ENCODE assay signal across 8 cellular contexts in genomic region chr11:73236879-73237278, GRCh38. TPM values are rescaled to one million over a fixed set of nuclear protein-coding genes. Genes with fewer than 3 reads are reported as not detected.
DNase-seq lines count a peak whose midpoint lies in the region; ATAC-seq, FAIRE-seq and TF ChIP-seq lines count a peak whose summit lies in the region.

No MANE protein-coding gene starts in this region.

- H3K4me3 ChIP-seq in A549 (no peak overlapping the region), PC-3 (ENCODE audit: low read length) (no peak overlapping the region), coronary artery (no peak overlapping the region), uterus (no peak overlapping the region)

- H3K4me1 Mint-ChIP-seq in memory B cell = peaks cover 3% of the 10 kb centered on the region

- H4K20me1 ChIP-seq in PC-3 (ENCODE audit: low read length) = no peaks in the 10 kb centered on the region

- no peaks in the 10 kb centered on the region for H3K9me2 ChIP-seq in PC-3 (replicated peaks; ENCODE audit: low read length)

- peaks cover 3% of the 10 kb centered on the region for H3K27me3 Mint-ChIP-seq in memory B cell

- TF ChIP-seq RAD21 in A549 (conservative IDR thresholded peaks at IDR 0.05 in 1 of 2, IDR thresholded peaks at IDR 0.05 in 1 of 2) = peak; percentile 46 to 72

- H3K27me3 ChIP-seq in PC-3 (ENCODE audit: low read length) = no peaks in the 10 kb centered on the region
- no peaks in the 10 kb centered on the region for H3K27me3 ChIP-seq in uterus

- no peaks in the 10 kb centered on the region for H3K9me3 ChIP-seq in A549
- no peaks in the 10 kb centered on the region for H3K9me3 ChIP-seq in PC-3 (ENCODE audit: low read length)
- no peaks in the 10 kb centered on the region for H3K9me3 ChIP-seq in uterus

- BruUV-seq in PC-3 (replicated peaks; lab: Mats Ljungman, UMichigan) = no TSS peak

- H3K27ac ChIP-seq in A549 (no peak overlapping the region), PC-3 (ENCODE audit: low read length) (no peak overlapping the region), coronary artery (peak overlapping the region in 1 of 2 donors; percentile 16), uterus (no peak overlapping the region)

- H2AFZ ChIP-seq in PC-3 (ENCODE audit: low read length) = no peak overlapping the region

- DNase-seq in A549 (ENCODE audit: low read depth in 1 of 2, low spot score in 1 of 2) (peak; percentile 63 to 69), GM10248 (ENCODE audit: extremely low spot score) (peak; percentile 79), PC-3 (peak; percentile 77), coronary artery (ENCODE audit: low spot score) (no peak), memory B cell (ENCODE audit: low spot score in 2 of 2) (peak in 1 of 2 donors; percentile 29), uterus (no peak)
- DNase-seq in central memory CD4-positive, alpha-beta T cell = no peak

- H3K9ac ChIP-seq in PC-3 (ENCODE audit: low read length) = no peak overlapping the region

- no peaks in the 10 kb centered on the region for H3K36me3 Mint-ChIP-seq in memory B cell

- ATAC-seq in A549 = peak; percentile 46 to 80; a peak in 4 of 6 replicates
- peak; percentile 59 for ATAC-seq in PC-3
- ATAC-seq in memory B cell (ENCODE audit: low read depth) = peak; percentile 72
- ATAC-seq in GM21576 (IDR thresholded peaks at IDR 0.05; ENCODE audit: unreplicated experiment) = no peak

- WGBS in A549 (ENCODE audit: missing lambda C conversion rate) = 34% methylated on average over 5 of the region's 5 CpGs

- POLR2A ChIA-PET in A549 (lab: Yijun Ruan, JAX) (no interaction called here), GM10248 (lab: Yijun Ruan, JAX) (no interaction called here), PC-3 (lab: Charles Lee; ENCODE audit: unreplicated experiment) (interaction anchor here (0.6 kb wide), 1 partner anchor 18 kb away, joined by 4 read pairs; no protein-coding TSS in a partner anchor)

- peaks cover 13% of the 10 kb centered on the region; the same call in 2 of the 3 replicates for H3K4me1 ChIP-seq in A549
- H3K4me1 ChIP-seq in PC-3 (ENCODE audit: insufficient read depth, low read length) = peaks cover 38% of the 10 kb centered on the region
- peaks cover 0 to 4% of the 10 kb centered on the region in 2 donors for H3K4me1 ChIP-seq in uterus

- TF ChIP-seq CTCF in A549 (IDR thresholded peaks at IDR 0.05) (peak; percentile 52), GM10248 (IDR thresholded peaks at IDR 0.05; ENCODE audit: control extremely low read depth, extremely low read depth, low read depth, missing control alignments) (peak; percentile 83), PC-3 (conservative IDR thresholded peaks at IDR 0.05; ENCODE audit: low read depth, low read length) (peak; percentile 95), coronary artery (IDR thresholded peaks at IDR 0.05) (peak; percentile 27), uterus (IDR thresholded peaks at IDR 0.05) (no peak)

- H3K36me3 ChIP-seq in PC-3 (ENCODE audit: low read depth, low read length) (peaks cover 40% of the 10 kb centered on the region), uterus (no peaks in the 10 kb centered on the region)

- TF ChIP-seq POLR2A in A549 (IDR thresholded peaks at IDR 0.05; ENCODE audit: low read length) (no peak), uterus (IDR thresholded peaks at IDR 0.05) (no peak)

- H3K79me2 ChIP-seq in PC-3 (ENCODE audit: low read length) = peaks cover 6% of the 10 kb centered on the region; the same call in 1 of the 2 replicates

- H3F3A ChIP-seq in PC-3 (ENCODE audit: low read length, unreplicated experiment) = no peaks in the 10 kb centered on the region

- intact Hi-C loops in PC-3 (cut with micrococcal nuclease) = loop anchor here (1.0 to 2.0 kb wide), 3 partner anchors 42 to 412 kb away; no protein-coding TSS in a partner anchor
- intact Hi-C loops in uterus (cut with DNase I; ENCODE audit: low total_unique reads) = no loop called here

- no peak overlapping the region for H3K27ac Mint-ChIP-seq in memory B cell

- no peak for TF ChIP-seq EP300 in A549 (IDR thresholded peaks at IDR 0.05)

- no peak overlapping the region for H3K4me2 ChIP-seq in A549
- no peak overlapping the region for H3K4me2 ChIP-seq in PC-3 (ENCODE audit: low read length)

- H3K9me3 Mint-ChIP-seq in memory B cell = no peaks in the 10 kb centered on the region

- CTCF ChIA-PET in A549 (lab: Yijun Ruan, JAX) = interaction anchor here (0.5 to 6.5 kb wide), 27 partner anchors 8 to 755 kb away, joined by 3 to 56 read pairs (median 4); no protein-coding TSS in a partner anchor
- CTCF ChIA-PET in GM10248 (lab: Yijun Ruan, JAX) = interaction anchor here (0.5 to 6.6 kb wide), 42 partner anchors 7 to 629 kb away, joined by 3 to 90 read pairs (median 5); partner anchors contain the start of genes FCHSD2 and STARD10
- CTCF ChIA-PET in PC-3 (lab: Charles Lee) = interaction anchor here (0.6 to 2.2 kb wide), 6 partner anchors 17 to 243 kb away, joined by 3 to 32 read pairs (median 6); no protein-coding TSS in a partner anchor

- H3K4me3 Mint-ChIP-seq in memory B cell = no peak overlapping the region

- no peak for FAIRE-seq in A549 (lab: Jason Lieb, UNC)

TF ChIP-seq in A549, 52 proteins besides CTCF, POLR2A, EP300 and RAD21:
- TF ChIP-seq, protein P1, sequence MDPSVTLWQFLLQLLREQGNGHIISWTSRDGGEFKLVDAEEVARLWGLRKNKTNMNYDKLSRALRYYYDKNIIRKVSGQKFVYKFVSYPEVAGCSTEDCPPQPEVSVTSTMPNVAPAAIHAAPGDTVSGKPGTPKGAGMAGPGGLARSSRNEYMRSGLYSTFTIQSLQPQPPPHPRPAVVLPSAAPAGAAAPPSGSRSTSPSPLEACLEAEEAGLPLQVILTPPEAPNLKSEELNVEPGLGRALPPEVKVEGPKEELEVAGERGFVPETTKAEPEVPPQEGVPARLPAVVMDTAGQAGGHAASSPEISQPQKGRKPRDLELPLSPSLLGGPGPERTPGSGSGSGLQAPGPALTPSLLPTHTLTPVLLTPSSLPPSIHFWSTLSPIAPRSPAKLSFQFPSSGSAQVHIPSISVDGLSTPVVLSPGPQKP (IDR thresholded peaks at IDR 0.05; ENCODE audit: low read depth, low read length) = no peak
- TF ChIP-seq RCOR1 (IDR thresholded peaks at IDR 0.05; ENCODE audit: low read depth, low read length) = no peak
- no peak for TF ChIP-seq HEYL (CRISPR knock-in tag; IDR thresholded peaks at IDR 0.05)
- no peak for TF ChIP-seq HOXA7 (CRISPR knock-in tag; IDR thresholded peaks at IDR 0.05)
- TF ChIP-seq HDAC2 (IDR thresholded peaks at IDR 0.05) = no peak
- no peak for TF ChIP-seq EHF (CRISPR knock-in tag; IDR thresholded peaks at IDR 0.05)
- TF ChIP-seq JUN (IDR thresholded peaks at IDR 0.05) = no peak
- TF ChIP-seq SMC3 (IDR thresholded peaks at IDR 0.05) = peak; percentile 41; the same call in 2 of the 3 replicates

RNA-seq across cellular contexts. Expression of gene P2RY2, which starts 18.8 kb away (rescaled TPM):
- polyA plus RNA-seq in A549 (2011; rRNA removed) (3.7 and 5.2 TPM in 2 replicates), A549 (2017; fragmentation: RNase III; extraction: RNeasy Plus Mini Kit Qiagen cat#74134 plus additional on column Dnase treatment) (6.1 to 6.4 TPM (median 6.4 TPM) in 3 replicates)
- 7.6 and 11.4 TPM in 2 replicates for polyA plus RNA-seq in A549 (2012; cell fraction: cytosol; rRNA removed)
- 10.3 and 15.5 TPM in 2 replicates for polyA plus RNA-seq in A549 (2012; cell fraction: nucleus; rRNA removed)
- polyA minus RNA-seq in A549 (2011; rRNA and poly(A)+ RNA removed) = 6.8 and 8.8 TPM in 2 replicates
- total RNA-seq in PC-3 (2014; rRNA removed) (54.8 and 72.9 TPM in 2 replicates), uterus (1 to 10 TPM in 2 of 4 donors, under 1 TPM in 1, not detected in 1; 0.98 to 3.1 (median 2.8) TPM)

RNA-seq across cellular contexts. Expression of gene P2RY6, which starts 35.3 kb away (rescaled TPM):
- polyA plus RNA-seq in A549 (2011; rRNA removed) (6.8 and 8.4 TPM in 2 replicates), A549 (2017; fragmentation: RNase III; extraction: RNeasy Plus Mini Kit Qiagen cat#74134 plus additional on column Dnase treatment) (8.8 to 11.2 TPM (median 9.1 TPM) in 3 replicates)
- polyA plus RNA-seq in A549 (2012; cell fraction: cytosol; rRNA removed) = 37.8 and 59.4 TPM in 2 replicates
- polyA plus RNA-seq in A549 (2012; cell fraction: nucleus; rRNA removed) = 64.4 and 119 TPM in 2 replicates
- 7.6 and 11.6 TPM in 2 replicates for polyA minus RNA-seq in A549 (2011; rRNA and poly(A)+ RNA removed)
- total RNA-seq in PC-3 (2014; rRNA removed) (1.6 and 2.0 TPM in 2 replicates), uterus (1 to 10 TPM in 1 of 4 donors, under 1 TPM in 1, not detected in 2; 0.76 to 1.0 TPM)

Comparison
In these comparisons a context has a peak if more than half of its experiments do, and no peak if none do; other contexts are left out.
1. DNase-seq: peak in A549 (2 of 2), GM10248 (single experiment) and PC-3 (single experiment); none in coronary artery (single experiment), uterus (0 of 2) and central memory CD4-positive, alpha-beta T cell (single experiment).
2. CTCF ChIP-seq: peak in A549 (single experiment), GM10248 (single experiment), PC-3 (single experiment) and coronary artery (single experiment); none in uterus (0 of 4).
3. RNA of gene P2RY2, which starts 18.8 kb away (total RNA-seq): 54.8 to 72.9 TPM in PC-3; 0.98 to 3.1 TPM in uterus; every median in the first group is over 10 times any median in the second.